Comparison of ENCODE assay signal across 8 cellular contexts in genomic region chr3:122101646-122102045, GRCh38. TPM values are rescaled to one million over a fixed set of nuclear protein-coding genes. Genes with fewer than 3 reads are reported as not detected.
DNase-seq lines count a peak whose midpoint lies in the region; ATAC-seq and TF ChIP-seq lines count a peak whose summit lies in the region.

No MANE protein-coding gene starts in this region.

- H3K9me3 ChIP-seq in A673 (ENCODE audit: low read depth, low read length, poor library complexity, severe bottlenecking) (no peaks in the 10 kb centered on the region), SU-DHL-6 (ENCODE audit: insufficient read depth, low read length) (no peaks in the 10 kb centered on the region), fibroblast of lung (ENCODE audit: control insufficient read depth, insufficient read depth, low read depth, low read length) (no peaks in the 10 kb centered on the region), prostate gland (no peaks in the 10 kb centered on the region)

- H4K20me1 ChIP-seq in SU-DHL-6 (ENCODE audit: low read depth, low read length) (no peaks in the 10 kb centered on the region), fibroblast of lung (ENCODE audit: control insufficient read depth, extremely low read depth, insufficient read depth, low read length) (no peaks in the 10 kb centered on the region)

- POLR2A ChIA-PET in A673 (lab: Charles Lee; ENCODE audit: low non-redundant PET), result no interaction called here

- H3K4me1 ChIP-seq in A673 (ENCODE audit: insufficient read depth, low read length, poor library complexity, severe bottlenecking), result peaks cover 7% of the 10 kb centered on the region
- H3K4me1 ChIP-seq in fibroblast of lung (ENCODE audit: control insufficient read depth, extremely low read depth, insufficient read depth, low read length), result no peaks in the 10 kb centered on the region
- no peaks in the 10 kb centered on the region for H3K4me1 ChIP-seq in prostate gland (replicated peaks)

- peak; percentile 37 for ATAC-seq in HG02759 (IDR thresholded peaks at IDR 0.05; ENCODE audit: unreplicated experiment)

- H2AFZ ChIP-seq in SU-DHL-6 (ENCODE audit: low read depth, low read length, severe bottlenecking) (no peak overlapping the region), fibroblast of lung (ENCODE audit: low read length) (no peak overlapping the region)

- no peaks in the 10 kb centered on the region for H3K79me2 ChIP-seq in SU-DHL-6 (ENCODE audit: insufficient read depth, low read length)
- no peaks in the 10 kb centered on the region for H3K79me2 ChIP-seq in fibroblast of lung (ENCODE audit: control insufficient read depth, insufficient read depth, low read length)

- peak; percentile 71 for TF ChIP-seq CTCF in A673 (conservative IDR thresholded peaks at IDR 0.05; ENCODE audit: low read depth, low read length)
- TF ChIP-seq CTCF in SU-DHL-6 (IDR thresholded peaks at IDR 0.05; ENCODE audit: insufficient read depth, low read length, poor library complexity, severe bottlenecking), result peak; percentile 50
- TF ChIP-seq CTCF in fibroblast of lung (conservative IDR thresholded peaks at IDR 0.05 in 1 of 2, IDR thresholded peaks at IDR 0.05 in 1 of 2; ENCODE audit: low read depth in 1 of 2, low read length in 2 of 2), result peak; percentile 37 to 57
- peak in 3 of 4 experiments; percentile 39 to 68 (median 60) for TF ChIP-seq CTCF in prostate gland (IDR thresholded peaks at IDR 0.05)

- intact Hi-C loops in A673 (cut with micrococcal nuclease; ENCODE audit: unreplicated experiment), result loop anchor here (2.0 to 5.0 kb wide), 5 partner anchors 157 to 577 kb away; partner anchors contain the start of gene POLQ
- intact Hi-C loops in prostate gland (cut with DNase I), result loop anchor here (5.0 kb wide), 1 partner anchor 256 kb away; no protein-coding TSS in a partner anchor

- no peaks in the 10 kb centered on the region for H3K9me2 ChIP-seq in SU-DHL-6 (replicated peaks; ENCODE audit: insufficient read depth, low read length)

- no peak overlapping the region for H3K9ac ChIP-seq in SU-DHL-6 (ENCODE audit: low read length)
- H3K9ac ChIP-seq in fibroblast of lung (ENCODE audit: insufficient read depth, low read length), result no peak overlapping the region

- H3F3A ChIP-seq in SU-DHL-6 (ENCODE audit: insufficient read depth), result no peaks in the 10 kb centered on the region

- H3K27me3 ChIP-seq in A673 (replicated peaks; ENCODE audit: insufficient read depth, low read depth, low read length, poor library complexity), result no peaks in the 10 kb centered on the region
- no peaks in the 10 kb centered on the region for H3K27me3 ChIP-seq in SU-DHL-6 (ENCODE audit: low read length)
- no peaks in the 10 kb centered on the region for H3K27me3 ChIP-seq in fibroblast of lung (ENCODE audit: control insufficient read depth, insufficient read depth, low read length)
- H3K27me3 ChIP-seq in prostate gland (replicated peaks; ENCODE audit: insufficient read depth), result no peaks in the 10 kb centered on the region

- H3K4me2 ChIP-seq in SU-DHL-6 (ENCODE audit: low read depth, low read length, poor library complexity, severe bottlenecking) (no peak overlapping the region), fibroblast of lung (ENCODE audit: extremely low read depth, insufficient read depth, low read length) (no peak overlapping the region)

- H3K27ac ChIP-seq in A673 (ENCODE audit: low read depth, low read length, poor library complexity, severe bottlenecking) (no peak overlapping the region), SU-DHL-6 (ENCODE audit: low read depth, low read length) (no peak overlapping the region), fibroblast of lung (ENCODE audit: insufficient read depth, low read length) (no peak overlapping the region), prostate gland (no peak overlapping the region)

- no TSS peak for BruUV-seq in A673 (replicated peaks; lab: Mats Ljungman, UMichigan)

- DNase-seq in A673 (ENCODE audit: low spot score), result peak; percentile 78
- DNase-seq in NCI-H1417 treated with DMSO at 0.1 percent for 48 hours (lab: John Stamatoyannopoulos, UW), result peak; percentile 51
- DNase-seq in fibroblast of lung (ENCODE audit: low read depth in 2 of 2), result peak; percentile 44
- peak; percentile 38 for DNase-seq in prostate gland (ENCODE audit: low spot score)
- no peak for DNase-seq in NCI-H226

- no peaks in the 10 kb centered on the region for H3K36me3 ChIP-seq in A673 (ENCODE audit: insufficient read depth, low read length, poor library complexity, severe bottlenecking)
- 0 out of 2 replicates have a peak, but pooled peaks cover under 1% of the 10 kb centered on the region for H3K36me3 ChIP-seq in SU-DHL-6 (ENCODE audit: low read length)
- H3K36me3 ChIP-seq in fibroblast of lung (ENCODE audit: control insufficient read depth, insufficient read depth, low read length), result no peaks in the 10 kb centered on the region
- no peaks in the 10 kb centered on the region for H3K36me3 ChIP-seq in prostate gland

- no peak for TF ChIP-seq POLR2A in prostate gland (IDR thresholded peaks at IDR 0.05)

- CTCF ChIA-PET in A673 (lab: Charles Lee), result interaction anchor here (0.5 to 1.0 kb wide), 7 partner anchors 14 to 1011 kb away, joined by 3 to 14 read pairs (median 6); partner anchors contain the start of gene POLQ

- no peak overlapping the region for H3K4me3 ChIP-seq in A673 (ENCODE audit: low read depth, low read length, poor library complexity, severe bottlenecking)
- H3K4me3 ChIP-seq in GM08714 (ENCODE audit: low read length), result peak overlapping the region; percentile 25; the same call in 1 of the 2 replicates
- no peak overlapping the region for H3K4me3 ChIP-seq in SU-DHL-6 (ENCODE audit: insufficient read depth, low read length, poor library complexity, severe bottlenecking)
- no peak overlapping the region for H3K4me3 ChIP-seq in fibroblast of lung (replicated peaks in 1 of 4; ENCODE audit: control extremely low read depth in 1 of 4, insufficient read depth in 1 of 4, low read depth in 3 of 4, low read length in 4 of 4)
- H3K4me3 ChIP-seq in prostate gland, result no peak overlapping the region

- 25% methylated on average over 3 of the region's 3 CpGs for WGBS in prostate gland

RNA-seq across cellular contexts. Expression of gene CD86, which starts 46.5 kb away (rescaled TPM):
- total RNA-seq in A673 (2021) (not detected in 2 replicates), fibroblast of lung (not detected in 2 replicates), prostate gland (1 to 10 TPM in 1 of 2 donors, under 1 TPM in 1; 0.68 to 1.2 TPM)
- polyA plus RNA-seq in fibroblast of lung, result not detected in 2 replicates
- polyA plus RNA-seq in fibroblast of lung (2012), result not detected in 2 replicates
- polyA minus RNA-seq in fibroblast of lung (ENCODE audit: low replicate concordance), result not detected in 2 replicates
